Comparison of ENCODE assay signal across 14 cellular contexts in genomic region chr1:28482138-28482537, GRCh38. TPM values are rescaled to one million over a fixed set of nuclear protein-coding genes. Genes with fewer than 3 reads are reported as not detected.
A peak's percentile ranks its signal among the peaks of the same experiment; 100 is the strongest.
DNase-seq lines count a peak whose midpoint lies in the region; ATAC-seq lines count a peak whose summit lies in the region.
"Had no signal": no experiment of that assay in that cellular context is flagged by ENCODE, and none has a peak within 500 bp of the region (broad histone marks: within the 10 kb centered on the region; RNA-seq: fewer than 3 reads in every experiment).

No MANE protein-coding gene starts in this region.

- peak; percentile 55 for ATAC-seq in left colon
- no peak for ATAC-seq in HG03196 (IDR thresholded peaks at IDR 0.05; ENCODE audit: unreplicated experiment)
- ATAC-seq: GM23338 had no signal

- intact Hi-C loops in left colon (cut with DNase I, micrococcal nuclease): no loop called here

- H3K27ac ChIP-seq in epithelial cell of prostate: peak overlapping the region; percentile 41

- peak; percentile 63 for DNase-seq in NCI-H69 (lab: John Stamatoyannopoulos, UW)
- DNase-seq in epithelial cell of prostate (ENCODE audit: low read depth, low spot score): no peak
- no peak for DNase-seq in left colon
- DNase-seq in DMS79 treated with DMSO at 0.1 percent for 48 hours (lab: John Stamatoyannopoulos, UW): no peak
- DNase-seq in UCSD-AML1 (lab: John Stamatoyannopoulos, UW; ENCODE audit: unreplicated experiment): no peak
- DNase-seq: BE2C; C1 segment of cervical spinal cord; Caco-2; CD4-positive, CD25-positive, alpha-beta regulatory T cell; CD8-positive, alpha-beta memory T cell; GDM1; HCEC 1CT had no signal

RNA-seq across cellular contexts. Expression of gene RCC1, which starts 23.7 kb away (rescaled TPM):
- total RNA-seq in left colon: 10 to 100 TPM; 22.1 to 34.8 TPM
